In genomic region chr5:177086918-177087706, GRCh38 we compare ENCODE assay signal across 8 cellular contexts. TPM values are rescaled to one million over a fixed set of nuclear protein-coding genes. Genes with fewer than 3 reads are reported as not detected.
DNase-seq lines count a peak whose midpoint lies in the region; ATAC-seq and TF ChIP-seq lines count a peak whose summit lies in the region.

No MANE protein-coding gene starts in this region.

- H3K27ac ChIP-seq in HCT116 (ENCODE audit: low read depth, low read length) = peak overlapping the region; percentile 80
- H3K27ac ChIP-seq in esophagus (ENCODE audit: low read depth in 2 of 2, low read length in 1 of 2) = no peak overlapping the region
- no peak overlapping the region for H3K27ac ChIP-seq in neutrophil
- H3K27ac ChIP-seq in thyroid gland = no peak overlapping the region

- H4K20me1 ChIP-seq in HCT116 (ENCODE audit: insufficient read depth) = no peaks in the 10 kb centered on the region

- H3K79me2 ChIP-seq in HCT116 (ENCODE audit: insufficient read depth, low read length) = peaks cover 21% of the 10 kb centered on the region

- no peaks in the 10 kb centered on the region for H3K9me3 ChIP-seq in HCT116 (ENCODE audit: control insufficient read depth in 1 of 2, insufficient read depth in 1 of 2, low read depth in 1 of 2, low read length in 2 of 2)
- H3K9me3 ChIP-seq in esophagus (ENCODE audit: control insufficient read depth in 2 of 2, insufficient read depth in 1 of 2, low read depth in 1 of 2, low read length in 1 of 2) = no peaks in the 10 kb centered on the region
- no peaks in the 10 kb centered on the region for H3K9me3 ChIP-seq in neutrophil
- no peaks in the 10 kb centered on the region for H3K9me3 ChIP-seq in thyroid gland

- H3K4me2 ChIP-seq in HCT116 (ENCODE audit: low read length) = peak overlapping the region; percentile 96

- H3K4me1 ChIP-seq in HCT116 (ENCODE audit: control insufficient read depth in 1 of 2, insufficient read depth in 2 of 2, low read length in 2 of 2) (peaks cover 6 to 13% of the 10 kb centered on the region in 2 experiments; a peak in 3 of 4 replicates), esophagus (ENCODE audit: control insufficient read depth in 2 of 2, insufficient read depth in 2 of 2, low read length in 1 of 2) (peaks cover 4 to 11% of the 10 kb centered on the region in 2 donors), neutrophil (ENCODE audit: control insufficient read depth in 1 of 2, insufficient read depth in 1 of 2, low read depth in 1 of 2, low read length in 1 of 2) (peaks cover 10 to 11% of the 10 kb centered on the region in 2 experiments), thyroid gland (peaks cover 8 to 9% of the 10 kb centered on the region in 2 donors)

- TF ChIP-seq RAD21 in HCT116 (IDR thresholded peaks at IDR 0.05; ENCODE audit: low read depth) = no peak; the same call in 1 of the 2 replicates

- POLR2A ChIA-PET in HCT116 (lab: Charles Lee) = interaction anchor here (0.5 to 1.7 kb wide), 9 partner anchors 10 to 410 kb away, joined by 3 to 6 read pairs (median 3); partner anchors contain the start of gene PDLIM7

- CTCF ChIA-PET in HCT116 (lab: Charles Lee) = interaction anchor here (0.7 to 6.8 kb wide), 11 partner anchors 9 to 440 kb away, joined by 3 to 64 read pairs (median 4); partner anchors contain the start of gene TSPAN17

- peak; percentile 83 for TF ChIP-seq CTCF in GM12874 (IDR thresholded peaks at IDR 0.05; ENCODE audit: insufficient read depth, low read depth, low read length)
- TF ChIP-seq CTCF in HCT116 (IDR thresholded peaks at IDR 0.05 in 2 of 3, conservative IDR thresholded peaks at IDR 0.05 in 1 of 3; ENCODE audit: borderline replicate concordance in 1 of 3, insufficient read depth in 1 of 3, low read depth in 2 of 3, low read length in 2 of 3) = peak in 2 of 3 experiments; percentile 79 to 92; a peak in 5 of 6 replicates
- TF ChIP-seq CTCF in neutrophil (IDR thresholded peaks at IDR 0.05) = no peak
- TF ChIP-seq CTCF in thyroid gland (IDR thresholded peaks at IDR 0.05) = peak in 3 of 6 experiments; percentile 37 to 59 (median 47)

- peak overlapping the region; percentile 94 for H3K9ac ChIP-seq in HCT116 (ENCODE audit: low read length)

- in situ Hi-C loops in G401 (cut with HindIII; ENCODE audit: low sequenced_read_pairs) = no loop called here

- peak; percentile 61 for DNase-seq in HCT116 (ENCODE audit: low read depth, low spot score)
- DNase-seq in NCI-H2196 treated with DMSO at 0.1 percent for 48 hours (lab: John Stamatoyannopoulos, UW; ENCODE audit: unreplicated experiment) = peak; percentile 55
- DNase-seq in activated CD8-positive, alpha-beta memory T cell treated with anti-CD3 and anti-CD28 coated beads for 24 hours = peak; percentile 85
- DNase-seq in thyroid gland = peak in 1 of 2 donors; percentile 43
- DNase-seq in G401 (ENCODE audit: low spot score) = no peak

- H3K9me2 ChIP-seq in HCT116 (ENCODE audit: insufficient read depth) = no peaks in the 10 kb centered on the region

- H2AFZ ChIP-seq in HCT116 (ENCODE audit: low read depth, low read length, poor library complexity, severe bottlenecking) = peak overlapping the region; percentile 58

- ATAC-seq in HCT116 = peak; percentile 89

- TF ChIP-seq POLR2A in HCT116 (IDR thresholded peaks at IDR 0.05; ENCODE audit: borderline replicate concordance, extremely low read depth, insufficient read depth, insufficient read length) (peak; percentile 52), thyroid gland (IDR thresholded peaks at IDR 0.05) (no peak)

- no TSS peak for BruUV-seq in HCT116 (replicated peaks; lab: Mats Ljungman, UMichigan)

- RAD21 ChIA-PET in HCT116 (lab: Charles Lee; ENCODE audit: low non-redundant PET in 1 of 2, low total read pairs in 2 of 2, uncharacterized antibody in 2 of 2, unreplicated experiment in 2 of 2) = interaction anchor here (0.7 to 1.6 kb wide), 4 partner anchors 25 to 426 kb away, joined by 3 to 5 read pairs (median 4); no protein-coding TSS in a partner anchor

- H3K27me3 ChIP-seq in HCT116 (ENCODE audit: insufficient read depth, low read length) (no peaks in the 10 kb centered on the region), esophagus (ENCODE audit: control insufficient read depth in 1 of 2, insufficient read depth in 2 of 2, low read length in 2 of 2) (no peaks in the 10 kb centered on the region), neutrophil (peaks cover 82% of the 10 kb centered on the region), thyroid gland (no peaks in the 10 kb centered on the region)

- intact Hi-C loops in HCT116 (cut with micrococcal nuclease) (no loop called here), thyroid gland (cut with DNase I) (no loop called here)

- H3K36me3 ChIP-seq in HCT116 (ENCODE audit: control insufficient read depth in 1 of 2, insufficient read depth in 2 of 2, low read length in 2 of 2) (peaks cover 0 to 12% of the 10 kb centered on the region in 2 experiments; a peak in 1 of 4 replicates), esophagus (ENCODE audit: control insufficient read depth in 2 of 2, insufficient read depth in 2 of 2, low read length in 1 of 2) (no peaks in the 10 kb centered on the region), neutrophil (no peaks in the 10 kb centered on the region), thyroid gland (no peaks in the 10 kb centered on the region)

- 5 to 6% methylated on average over 46 to 60 of the region's 60 CpGs for WGBS in esophagus, 2 donors
- WGBS in thyroid gland, 2 donors = 8% methylated on average over 36 of the region's 60 CpGs; no CpG with 5 or more reads in 1 of the 2 donors

- H3K4me3 ChIP-seq in HCT116 (replicated peaks in 1 of 2; ENCODE audit: low read depth in 1 of 2, low read length in 2 of 2) = peak overlapping the region; percentile 77 to 96
- H3K4me3 ChIP-seq in esophagus (ENCODE audit: low read depth in 1 of 2, low read length in 2 of 2) = peak overlapping the region; percentile 31 to 46
- H3K4me3 ChIP-seq in neutrophil (ENCODE audit: low read depth in 1 of 2, low read length in 1 of 2) = peak overlapping the region; percentile 49 to 60
- H3K4me3 ChIP-seq in thyroid gland (replicated peaks in 1 of 3) = peak overlapping the region in 2 of 3 donors; percentile 17 to 25

TF ChIP-seq in HCT116, 20 proteins besides CTCF, POLR2A, EP300 and RAD21 (continues in another document):
- peak; percentile 69 for TF ChIP-seq ZFX (IDR thresholded peaks at IDR 0.05)
- peak; percentile 78 for TF ChIP-seq MAX (IDR thresholded peaks at IDR 0.05)
- no peak for TF ChIP-seq EZH2 (IDR thresholded peaks at IDR 0.05)
- TF ChIP-seq CBX3 (IDR thresholded peaks at IDR 0.05; ENCODE audit: low read depth) = no peak; the same call in 1 of the 2 replicates
- no peak for TF ChIP-seq EZH2phosphoT487 (IDR thresholded peaks at IDR 0.05; ENCODE audit: borderline replicate concordance)
- TF ChIP-seq EGR1 (IDR thresholded peaks at IDR 0.05; ENCODE audit: low read depth) = peak; percentile 83
- TF ChIP-seq TCF7L2 (IDR thresholded peaks at IDR 0.05; ENCODE audit: borderline replicate concordance, extremely low read depth, insufficient read depth, insufficient read length) = peak; percentile 20
- no peak for TF ChIP-seq SRF (IDR thresholded peaks at IDR 0.05; ENCODE audit: low read depth)
- TF ChIP-seq CEBPB (IDR thresholded peaks at IDR 0.05; ENCODE audit: low read depth) = no peak
- TF ChIP-seq REST (IDR thresholded peaks at IDR 0.05; ENCODE audit: low read depth) = no peak
- TF ChIP-seq SIN3A (IDR thresholded peaks at IDR 0.05; ENCODE audit: low read depth) = peak; percentile 67; the same call in 1 of the 2 replicates
- no peak for TF ChIP-seq ZNF274 (IDR thresholded peaks at IDR 0.05; ENCODE audit: low read depth, low read length)
- no peak; the same call in 1 of the 2 replicates for TF ChIP-seq SP1 (IDR thresholded peaks at IDR 0.05; ENCODE audit: low read depth)
- no peak for TF ChIP-seq JUND (IDR thresholded peaks at IDR 0.05)
- TF ChIP-seq YY1 (IDR thresholded peaks at IDR 0.05; ENCODE audit: extremely low read depth, insufficient replicate concordance, low read depth, low read length) = no peak

RNA-seq across cellular contexts. Expression of gene FGFR4, which starts 0.4 kb away (rescaled TPM):
- total RNA-seq in HCT116 (2021; ENCODE audit: unreplicated experiment) = 78.1 TPM
- polyA plus RNA-seq in HCT116 (2012) = 63.9 and 86.8 TPM in 2 replicates
- polyA plus RNA-seq in esophagus = 1 to 10 TPM; 1.3 to 1.4 TPM
- 1 to 10 TPM in 2 of 4 donors, under 1 TPM in 1, not detected in 1; 0.49 to 1.2 (median 1.1) TPM for total RNA-seq in thyroid gland
- total RNA-seq in G401 (2014; rRNA removed; shearing (Covaris generic)) = 13.7 and 20.9 TPM in 2 replicates

RNA-seq across cellular contexts. Expression of gene NSD1, which starts 46.5 kb away (rescaled TPM):
- total RNA-seq in HCT116 (2021; ENCODE audit: unreplicated experiment) = 58.8 TPM
- 10.3 and 13.0 TPM in 2 replicates for polyA plus RNA-seq in HCT116 (2012)
- 1 to 10 TPM; 7.4 to 8.7 TPM for polyA plus RNA-seq in esophagus
- 100 to 1,000 TPM in 1 of 4 donors, 10 to 100 TPM in 3; 61.9 to 114 (median 73.9) TPM for total RNA-seq in thyroid gland
- 22.4 and 32.1 TPM in 2 replicates for total RNA-seq in G401 (2014; rRNA removed; shearing (Covaris generic))

Comparison
In these comparisons a context has a peak if more than half of its experiments do, and no peak if none do; other contexts are left out.
1. H3K4me3 ChIP-seq: peak in every context shown above with its lines; median percentile 86 in HCT116; 54 in neutrophil; 38 in esophagus; 21 in thyroid gland.